Comparison of ENCODE assay signal across 18 cellular contexts in the genomic region with DNA sequence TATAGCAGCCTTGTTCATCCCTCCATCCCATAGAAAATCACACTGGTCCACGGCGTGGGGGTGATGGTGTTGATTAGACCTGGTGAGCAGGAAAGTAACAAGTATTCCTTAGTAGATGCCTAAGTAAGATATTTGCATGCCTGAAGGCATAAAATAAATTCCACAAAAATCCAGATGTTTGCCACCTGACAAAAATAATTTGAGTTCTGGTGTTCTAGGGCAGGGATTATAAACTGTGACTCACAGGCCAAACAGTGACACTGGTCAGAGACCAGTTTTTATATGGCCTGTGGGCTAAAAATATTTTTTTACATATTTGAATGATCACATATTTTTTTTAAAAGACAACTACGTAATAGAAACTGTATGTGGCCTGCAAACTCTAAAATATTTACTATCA.
"Had no signal": no experiment of that assay in that cellular context is flagged by ENCODE, and none has a peak within 500 bp of the region (broad histone marks: within the 10 kb centered on the region; RNA-seq: fewer than 3 reads in every experiment).

No MANE protein-coding gene starts in this region.

- H3K27me3 Mint-ChIP-seq: activated CD8-positive, alpha-beta T cell treated with anti-CD3 and anti-CD28 coated beads for 36 hours; activated naive CD4-positive, alpha-beta T cell treated with anti-CD3 and anti-CD28 coated beads, Interleukin-2, amount 10 ng/mL, durations not matched to agents 7 days and 5 days; activated T-cell treated with anti-CD3 and anti-CD28 coated beads, Interleukin-2, amount 50 U/mL, for 24 hours; central memory CD8-positive, alpha-beta T cell; progenitor cell of endocrine pancreas; stimulated activated naive CD8-positive, alpha-beta T cell treated with anti-CD3 and anti-CD28 coated beads, Interleukin-15, Interleukin-2, amounts not matched to agents 100 ng/mL and 50 ng/mL, for 24 hours; type B pancreatic cell had no signal

- H3K36me3 Mint-ChIP-seq: activated naive CD4-positive, alpha-beta T cell treated with anti-CD3 and anti-CD28 coated beads, Interleukin-2, amount 10 ng/mL, durations not matched to agents 7 days and 5 days; type B pancreatic cell had no signal

- DNase-seq: activated CD4-positive, alpha-beta T cell treated with anti-CD3 and anti-CD28 coated beads for 4 hours; activated CD8-positive, alpha-beta T cell treated with anti-CD3 and anti-CD28 coated beads for 36 hours; activated effector memory CD4-positive, alpha-beta T cell treated with Interleukin-2 at 50 U/mL for 16 hours; activated naive CD4-positive, alpha-beta T cell treated with anti-CD3 and anti-CD28 coated beads, Interleukin-2, amount 10 ng/mL, durations not matched to agents 7 days and 5 days; activated T-cell treated with anti-CD3 and anti-CD28 coated beads, Interleukin-2, amount 50 U/mL, for 24 hours; heart left ventricle; kidney glomerular epithelial cell; left ventricle myocardium inferior; stimulated activated CD4-positive, alpha-beta T cell treated with anti-CD3 and anti-CD28 coated beads, Interleukin-12 subunit alpha, Interleukin-12 subunit beta, amount 100 ng/mL, for 4 hours; stimulated activated CD4-positive, alpha-beta T cell treated with anti-CD3 and anti-CD28 coated beads, Interleukin-1b, Interleukin-23, amount 100 ng/mL, for 48 hours; SW 1271 had no signal

- ATAC-seq: activated CD8-positive, alpha-beta T cell treated with anti-CD3 and anti-CD28 coated beads for 36 hours; gastroesophageal sphincter; heart left ventricle had no signal

- H3K27ac Mint-ChIP-seq: activated CD8-positive, alpha-beta T cell treated with anti-CD3 and anti-CD28 coated beads for 36 hours; activated naive CD4-positive, alpha-beta T cell treated with anti-CD3 and anti-CD28 coated beads, Interleukin-2, amount 10 ng/mL, durations not matched to agents 7 days and 5 days; activated T-cell treated with anti-CD3 and anti-CD28 coated beads, Interleukin-2, amount 50 U/mL, for 24 hours; progenitor cell of endocrine pancreas; stimulated activated naive CD8-positive, alpha-beta T cell treated with anti-CD3 and anti-CD28 coated beads, Interleukin-15, Interleukin-2, amounts not matched to agents 100 ng/mL and 50 ng/mL, for 24 hours; type B pancreatic cell had no signal

- H3K4me1 Mint-ChIP-seq: activated naive CD4-positive, alpha-beta T cell treated with anti-CD3 and anti-CD28 coated beads, Interleukin-2, amount 10 ng/mL, durations not matched to agents 7 days and 5 days; central memory CD8-positive, alpha-beta T cell had no signal

- H3K4me3 ChIP-seq: ascending aorta, coronary artery, gastroesophageal sphincter, heart left ventricle, left ventricle myocardium inferior had no signal

- H3K9me3 Mint-ChIP-seq: activated CD8-positive, alpha-beta T cell treated with anti-CD3 and anti-CD28 coated beads for 36 hours; activated naive CD4-positive, alpha-beta T cell treated with anti-CD3 and anti-CD28 coated beads, Interleukin-2, amount 10 ng/mL, durations not matched to agents 7 days and 5 days; activated T-cell treated with anti-CD3 and anti-CD28 coated beads, Interleukin-2, amount 50 U/mL, for 24 hours; central memory CD8-positive, alpha-beta T cell; stimulated activated naive CD8-positive, alpha-beta T cell treated with anti-CD3 and anti-CD28 coated beads, Interleukin-15, Interleukin-2, amounts not matched to agents 100 ng/mL and 50 ng/mL, for 24 hours; type B pancreatic cell had no signal

- H3K4me3 Mint-ChIP-seq: activated CD8-positive, alpha-beta T cell treated with anti-CD3 and anti-CD28 coated beads for 36 hours; activated naive CD4-positive, alpha-beta T cell treated with anti-CD3 and anti-CD28 coated beads, Interleukin-2, amount 10 ng/mL, durations not matched to agents 7 days and 5 days; activated T-cell treated with anti-CD3 and anti-CD28 coated beads, Interleukin-2, amount 50 U/mL, for 24 hours; central memory CD8-positive, alpha-beta T cell; stimulated activated naive CD8-positive, alpha-beta T cell treated with anti-CD3 and anti-CD28 coated beads, Interleukin-15, Interleukin-2, amounts not matched to agents 100 ng/mL and 50 ng/mL, for 24 hours; type B pancreatic cell had no signal
